In the genomic region with DNA sequence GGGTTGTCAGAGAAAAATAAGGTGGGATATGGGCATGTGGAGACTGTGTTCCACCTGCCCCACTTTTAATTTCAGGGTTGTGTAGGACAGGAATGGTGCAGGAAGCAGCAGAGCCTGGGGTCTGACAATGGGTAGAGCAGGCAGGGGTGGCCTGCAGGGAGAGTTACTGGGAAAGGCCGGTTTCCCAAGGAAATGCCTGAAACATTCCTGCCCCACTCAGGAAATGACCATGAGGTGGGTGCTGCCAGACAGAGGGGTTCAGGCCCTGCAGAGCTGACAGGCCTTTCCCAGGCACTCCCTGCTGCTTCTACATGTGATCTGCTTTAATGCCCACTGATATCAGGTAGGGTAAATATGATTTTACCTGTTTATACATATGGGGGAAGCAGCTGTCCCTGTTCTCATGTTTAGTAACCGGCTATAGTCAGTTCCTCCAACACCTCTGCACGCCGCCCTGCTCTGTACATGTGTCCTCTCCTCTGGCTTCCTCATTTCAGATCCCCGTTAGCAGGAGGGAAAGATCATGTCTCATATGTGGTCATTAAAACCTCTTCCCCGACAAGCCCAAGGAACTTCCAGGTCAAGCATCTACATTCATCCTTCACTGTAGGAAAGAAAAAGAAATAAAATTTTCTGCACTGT, we compare ENCODE assay signal across 14 cellular contexts.
DNase-seq lines count a peak whose midpoint lies in the region; ATAC-seq, FAIRE-seq and TF ChIP-seq lines count a peak whose summit lies in the region.
"Had no signal": no experiment of that assay in that cellular context is flagged by ENCODE, and none has a peak within 500 bp of the region (broad histone marks: within the 10 kb centered on the region; RNA-seq: fewer than 3 reads in every experiment).

No MANE protein-coding gene starts in this region.

- TF ChIP-seq EP300 in K562 (IDR thresholded peaks at IDR 0.05; ENCODE audit: low read length), result no peak

- H3K4me1 Mint-ChIP-seq in Caco-2 (ENCODE audit: low read depth, unreplicated experiment), result peaks cover 23% of the 10 kb centered on the region
- peaks cover 0 to 7% (median under 1%) of the 10 kb centered on the region in 7 donors for H3K4me1 Mint-ChIP-seq in naive thymus-derived CD4-positive, alpha-beta T cell

- H3K23ac ChIP-seq in IMR-90 (ENCODE audit: low read depth, low read length), result no peak overlapping the region

- ATAC-seq in IMR-90 (ENCODE audit: low read depth), result no peak
- peak; percentile 21; the same call in 1 of the 3 replicates for ATAC-seq in K562
- ATAC-seq in naive thymus-derived CD4-positive, alpha-beta T cell, result peak; percentile 49
- no peak for ATAC-seq in HG03175 (IDR thresholded peaks at IDR 0.05; ENCODE audit: unreplicated experiment)

- intact Hi-C loops in Caco-2 (cut with micrococcal nuclease; ENCODE audit: unreplicated experiment) (no loop called here), IMR-90 (cut with micrococcal nuclease) (no loop called here), K562 (cut with micrococcal nuclease) (no loop called here), tibial artery (cut with DNase I; ENCODE audit: low total_unique reads) (no loop called here)
- intact Hi-C loops in naive thymus-derived CD4-positive, alpha-beta T cell (cut with micrococcal nuclease), result no loop called here

- H4K8ac ChIP-seq in IMR-90 (ENCODE audit: low read depth in 2 of 2, low read length in 2 of 2), result peak overlapping the region; percentile 32 to 34; a peak in 2 of 4 replicates

- H4K91ac ChIP-seq in IMR-90 (ENCODE audit: insufficient read depth, low read depth, low read length), result no peak overlapping the region

- no peak overlapping the region for H2AK5ac ChIP-seq in IMR-90 (ENCODE audit: low read depth, low read length)

- no peaks in the 10 kb centered on the region for H3K9me3 Mint-ChIP-seq in Caco-2 (ENCODE audit: unreplicated experiment)
- no peaks in the 10 kb centered on the region for H3K9me3 Mint-ChIP-seq in naive thymus-derived CD4-positive, alpha-beta T cell
- H3K9me3 Mint-ChIP-seq: activated CD4-positive, alpha-beta T cell treated with anti-CD3 and anti-CD28 coated beads, Interleukin-2, amount 10 ng/mL, durations not matched to agents 7 days and 5 days had no signal

- 20% methylated on average over 1 of the region's 6 CpGs; no CpG with 5 or more reads in 1 of the 2 experiments for WGBS in IMR-90 (ENCODE audit: extremely low coverage in 2 of 2, insufficient read length in 1 of 2), 2 experiments
- 3% methylated on average over 6 of the region's 6 CpGs for WGBS in K562 (ENCODE audit: insufficient coverage, low coverage, missing lambda C conversion rate)

- H3K9ac ChIP-seq in IMR-90 (ENCODE audit: low read depth, low read length) (no peak overlapping the region), K562 (ENCODE audit: insufficient read depth in 1 of 2, low read depth in 2 of 2, low read length in 2 of 2) (no peak overlapping the region)

- no peak overlapping the region for H2BK20ac ChIP-seq in IMR-90 (ENCODE audit: low read depth, low read length)

- no peak overlapping the region for H2BK15ac ChIP-seq in IMR-90 (ENCODE audit: low read depth, low read length)

- H2BK5ac ChIP-seq in IMR-90 (ENCODE audit: low read depth, low read length, poor library complexity, severe bottlenecking), result no peak overlapping the region

- H3K9me1 ChIP-seq in IMR-90 (ENCODE audit: insufficient read depth, low read length) (peaks cover 13% of the 10 kb centered on the region; the same call in 1 of the 2 replicates), K562 (ENCODE audit: control insufficient read depth, insufficient read depth, low read length) (no peaks in the 10 kb centered on the region)

- no peaks in the 10 kb centered on the region for H3K79me1 ChIP-seq in IMR-90 (ENCODE audit: low read depth in 1 of 2, low read length in 2 of 2)

- no peaks in the 10 kb centered on the region for H3K36me3 Mint-ChIP-seq in Caco-2 (ENCODE audit: insufficient read depth, unreplicated experiment)
- no peaks in the 10 kb centered on the region for H3K36me3 Mint-ChIP-seq in naive thymus-derived CD4-positive, alpha-beta T cell

- H3K27me3 ChIP-seq in Caco-2 (replicated peaks; ENCODE audit: control insufficient read depth, insufficient read depth, low read length) (no peaks in the 10 kb centered on the region), IMR-90 (ENCODE audit: control insufficient read depth, insufficient read depth, low read length) (no peaks in the 10 kb centered on the region), K562 (ENCODE audit: control insufficient read depth in 2 of 2, insufficient read depth in 2 of 2, low read length in 2 of 2) (peaks cover 0 to 7% of the 10 kb centered on the region in 2 experiments; a peak in 1 of 5 replicates), tibial artery (no peaks in the 10 kb centered on the region)
- H3K27me3 ChIP-seq in naive thymus-derived CD4-positive, alpha-beta T cell (ENCODE audit: control insufficient read depth in 2 of 2, insufficient read depth in 2 of 2, low read length in 2 of 2), result no peaks in the 10 kb centered on the region
- H3K27me3 ChIP-seq: neutrophil had no signal

- H3K36me3 ChIP-seq in Caco-2 (ENCODE audit: control insufficient read depth, insufficient read depth, low read length), result no peaks in the 10 kb centered on the region
- no peaks in the 10 kb centered on the region for H3K36me3 ChIP-seq in IMR-90 (ENCODE audit: control insufficient read depth, insufficient read depth, low read length)
- H3K36me3 ChIP-seq in K562 (ENCODE audit: control insufficient read depth, insufficient read depth, low read length), result no peaks in the 10 kb centered on the region
- no peaks in the 10 kb centered on the region for H3K36me3 ChIP-seq in naive thymus-derived CD4-positive, alpha-beta T cell (ENCODE audit: control insufficient read depth in 2 of 3, insufficient read depth in 3 of 3, low read length in 3 of 3)
- H3K36me3 ChIP-seq in tibial artery, result no peaks in the 10 kb centered on the region
- H3K36me3 ChIP-seq: lower lobe of right lung, neutrophil had no signal

- BruUV-seq in Caco-2 (replicated peaks; lab: Mats Ljungman, UMichigan) (no TSS peak), IMR-90 (replicated peaks; lab: Mats Ljungman, UMichigan) (no TSS peak), K562 (replicated peaks; lab: Mats Ljungman, UMichigan) (no TSS peak)

- peak overlapping the region; percentile 33 for H2AK9ac ChIP-seq in IMR-90 (replicated peaks; ENCODE audit: low read depth, low read length, poor library complexity)

- H3K27ac ChIP-seq in IMR-90 (ENCODE audit: insufficient read depth, low read length) (no peak overlapping the region), K562 (ENCODE audit: extremely low read depth, low read depth, low read length) (no peak overlapping the region), tibial artery (no peak overlapping the region)
- no peak overlapping the region for H3K27ac ChIP-seq in naive thymus-derived CD4-positive, alpha-beta T cell (ENCODE audit: low read depth, low read length)
- H3K27ac ChIP-seq: lower lobe of right lung, neutrophil had no signal

- peak overlapping the region; percentile 39; the same call in 1 of the 2 replicates for H4K5ac ChIP-seq in IMR-90 (ENCODE audit: low read depth, low read length)

- dilution Hi-C loops in IMR-90 (cut with HindIII; ENCODE audit: low sequenced_read_pairs, unreplicated experiment), result no loop called here

- no peaks in the 10 kb centered on the region for H4K20me1 ChIP-seq in IMR-90 (ENCODE audit: insufficient read depth, low read length)
- no peaks in the 10 kb centered on the region for H4K20me1 ChIP-seq in K562 (replicated peaks; ENCODE audit: control insufficient read depth, insufficient read depth, low read length)

- no peaks in the 10 kb centered on the region for H3K27me3 Mint-ChIP-seq in Caco-2 (ENCODE audit: insufficient read depth, unreplicated experiment)
- H3K27me3 Mint-ChIP-seq in naive thymus-derived CD4-positive, alpha-beta T cell, result peaks cover 0 to 23% (median 4%) of the 10 kb centered on the region in 5 donors

- no peak overlapping the region; the same call in 1 of the 2 replicates for H2BK120ac ChIP-seq in IMR-90 (ENCODE audit: low read depth, low read length)

- H3K4me2 ChIP-seq in IMR-90 (ENCODE audit: low read depth, low read length), result no peak overlapping the region
- no peak overlapping the region for H3K4me2 ChIP-seq in K562 (ENCODE audit: insufficient read depth, low read length)
- H3K4me2 ChIP-seq: smooth muscle cell had no signal

- H3K9me3 ChIP-seq in Caco-2 (no peaks in the 10 kb centered on the region), IMR-90 (ENCODE audit: control insufficient read depth, insufficient read depth, low read length) (no peaks in the 10 kb centered on the region), K562 (replicated peaks; ENCODE audit: control insufficient read depth, insufficient read depth, low read depth, low read length) (no peaks in the 10 kb centered on the region), tibial artery (no peaks in the 10 kb centered on the region)
- H3K9me3 ChIP-seq in naive thymus-derived CD4-positive, alpha-beta T cell (ENCODE audit: control insufficient read depth in 2 of 3, low read length in 3 of 3), result no peaks in the 10 kb centered on the region
- H3K9me3 ChIP-seq: lower lobe of right lung, neutrophil had no signal

- peak overlapping the region; percentile 85 for H3K27ac Mint-ChIP-seq in Caco-2 (ENCODE audit: unreplicated experiment)
- peak overlapping the region in 3 of 9 donors; percentile 4 to 39 (median 7) for H3K27ac Mint-ChIP-seq in naive thymus-derived CD4-positive, alpha-beta T cell

- H3K4me1 ChIP-seq in Caco-2 (peaks cover 9% of the 10 kb centered on the region), IMR-90 (ENCODE audit: control insufficient read depth, insufficient read depth, low read length) (peaks cover 15% of the 10 kb centered on the region), K562 (replicated peaks in 1 of 2; ENCODE audit: control insufficient read depth in 2 of 2, insufficient read depth in 2 of 2, low read length in 2 of 2) (no peaks in the 10 kb centered on the region), tibial artery (no peaks in the 10 kb centered on the region)
- H3K4me1 ChIP-seq in naive thymus-derived CD4-positive, alpha-beta T cell (ENCODE audit: control insufficient read depth in 2 of 2, insufficient read depth in 2 of 2, low read length in 2 of 2), result no peaks in the 10 kb centered on the region

- CTCF ChIA-PET in Caco-2 (lab: Charles Lee) (interaction anchor here (0.6 to 1.2 kb wide), 5 partner anchors 12 to 102 kb away, joined by 3 to 6 read pairs (median 3); no protein-coding TSS in a partner anchor), IMR-90 (lab: Yijun Ruan, JAX) (interaction anchor here (1.1 kb wide), 1 partner anchor 87 kb away, joined by 3 read pairs; no protein-coding TSS in a partner anchor), K562 (lab: Yijun Ruan, JAX; ENCODE audit: low intra/inter-chr PET ratio) (no interaction called here)
- CTCF ChIA-PET in naive thymus-derived CD4-positive, alpha-beta T cell (lab: Charles Lee), result no interaction called here

- H3K18ac ChIP-seq in IMR-90 (ENCODE audit: low read depth, low read length), result peak overlapping the region; percentile 79; the same call in 1 of the 2 replicates

- peak overlapping the region; percentile 20 for H3K4ac ChIP-seq in IMR-90 (ENCODE audit: low read depth, low read length)

- H3K56ac ChIP-seq in IMR-90 (ENCODE audit: extremely low read depth, insufficient read depth, low read length), result no peak overlapping the region

- no peak for TF ChIP-seq RAD21 in IMR-90 (IDR thresholded peaks at IDR 0.05; ENCODE audit: low read length)
- no peak for TF ChIP-seq RAD21 in K562 (CRISPR knock-in tag; conservative IDR thresholded peaks at IDR 0.05 in 1 of 2, IDR thresholded peaks at IDR 0.05 in 1 of 2)

- no peaks in the 10 kb centered on the region for H3K79me2 ChIP-seq in K562 (ENCODE audit: control insufficient read depth, insufficient read depth, low read length)

- no peak for TF ChIP-seq POLR2A in IMR-90 (IDR thresholded peaks at IDR 0.05; ENCODE audit: low read depth, low read length)
- TF ChIP-seq POLR2A in K562 (conservative IDR thresholded peaks at IDR 0.05), result no peak

- H2AFZ ChIP-seq in IMR-90 (replicated peaks; ENCODE audit: low read length, poor library complexity) (peak overlapping the region; percentile 78), K562 (ENCODE audit: low read depth, low read length) (no peak overlapping the region)

- no peak for FAIRE-seq in K562 (lab: Jason Lieb, UNC)

- TF ChIP-seq CTCF in Caco-2 (IDR thresholded peaks at IDR 0.05; ENCODE audit: insufficient read depth in 1 of 2, low read depth in 1 of 2, low read length in 1 of 2, severe bottlenecking in 1 of 2, unreplicated experiment in 1 of 2), result no peak
- no peak for TF ChIP-seq CTCF in IMR-90 (conservative IDR thresholded peaks at IDR 0.05; ENCODE audit: low read depth, low read length)
- TF ChIP-seq CTCF in K562 (IDR thresholded peaks at IDR 0.05 in 2 of 3, conservative IDR thresholded peaks at IDR 0.05 in 1 of 3; ENCODE audit: insufficient read depth in 2 of 3, low read depth in 1 of 3, low read length in 3 of 3), result no peak
- no peak for TF ChIP-seq CTCF in tibial artery (IDR thresholded peaks at IDR 0.05)

- H3K4me3 Mint-ChIP-seq in Caco-2 (ENCODE audit: unreplicated experiment), result peak overlapping the region; percentile 16
- peak overlapping the region in 1 of 10 donors; percentile 18 for H3K4me3 Mint-ChIP-seq in naive thymus-derived CD4-positive, alpha-beta T cell
- H3K4me3 Mint-ChIP-seq: activated CD4-positive, alpha-beta T cell treated with anti-CD3 and anti-CD28 coated beads, Interleukin-2, amount 10 ng/mL, durations not matched to agents 7 days and 5 days; CD4-positive, CD25-positive, alpha-beta regulatory T cell had no signal

- H3K14ac ChIP-seq in IMR-90 (replicated peaks; ENCODE audit: low read depth, low read length), result no peak overlapping the region

- H3K4me3 ChIP-seq in Caco-2 (ENCODE audit: low read depth, low read length) (no peak overlapping the region), IMR-90 (ENCODE audit: insufficient read depth, low read depth, low read length) (no peak overlapping the region), K562 (no peak overlapping the region), tibial artery (no peak overlapping the region)
- H3K4me3 ChIP-seq in naive thymus-derived CD4-positive, alpha-beta T cell (ENCODE audit: low read length), result no peak overlapping the region
- H3K4me3 ChIP-seq: lower lobe of right lung, smooth muscle cell had no signal

- POLR2A ChIA-PET in Caco-2 (lab: Charles Lee) (no interaction called here), IMR-90 (lab: Charles Lee; ENCODE audit: unreplicated experiment) (no interaction called here), K562 (lab: Yijun Ruan, JAX) (no interaction called here)
- POLR2A ChIA-PET in naive thymus-derived CD4-positive, alpha-beta T cell (lab: Charles Lee), result no interaction called here

- in situ Hi-C loops in IMR-90 (cut with MboI; ENCODE audit: low sequenced_read_pairs), result no loop called here
- in situ Hi-C loops in K562 (cut with MboI), result no loop called here

- no peak for DNase-seq in Caco-2
- no peak for DNase-seq in IMR-90
- no peak for DNase-seq in K562 (ENCODE audit: extremely low read depth in 1 of 4, low spot score in 3 of 4)
- no peak for DNase-seq in naive thymus-derived CD4-positive, alpha-beta T cell
- no peak for DNase-seq in HT-29 (ENCODE audit: low spot score)
- DNase-seq in tibial artery, result no peak
- DNase-seq in activated CD4-positive, alpha-beta T cell treated with anti-CD3 and anti-CD28 coated beads, Interleukin-2, amount 50 U/mL, for 1 hour, result no peak
- DNase-seq: activated CD4-positive, alpha-beta T cell treated with anti-CD3 and anti-CD28 coated beads, Interleukin-2, amount 10 ng/mL, durations not matched to agents 7 days and 5 days; CD4-positive, CD25-positive, alpha-beta regulatory T cell; lower lobe of right lung; NCI-H2107 had no signal

Comparison
In these comparisons a context has a peak if more than half of its experiments do, and no peak if none do; other contexts are left out.
1. ATAC-seq: peak in K562 (single experiment) and naive thymus-derived CD4-positive, alpha-beta T cell (single experiment); none in IMR-90 (single experiment) and HG03175 (single experiment).
2. CTCF ChIA-PET loops: an anchor here in Caco-2 (0.6 to 1.2 kb wide) and IMR-90 (1.1 kb wide); none called in K562 and naive thymus-derived CD4-positive, alpha-beta T cell.